Comparison of ENCODE assay signal across 1 cellular context in genomic region chr12:123126294-123127144, GRCh38.
TF ChIP-seq lines count a peak whose summit lies in the region.

No MANE protein-coding gene starts in this region.

TF ChIP-seq in K562, 482 proteins besides CTCF, POLR2A, EP300 and RAD21 (continued from another document):
- TF ChIP-seq ZNF518B (CRISPR knock-in tag; IDR thresholded peaks at IDR 0.05), result no peak
- TF ChIP-seq PYGO2 (tag; IDR thresholded peaks at IDR 0.05), result no peak
- TF ChIP-seq ARID1B (IDR thresholded peaks at IDR 0.05), result peak; percentile 90
- TF ChIP-seq SNAPC5 (CRISPR knock-in tag; IDR thresholded peaks at IDR 0.05), result no peak
- no peak for TF ChIP-seq ZNF280A (IDR thresholded peaks at IDR 0.05; ENCODE audit: low read depth, partially characterized antibody)
- TF ChIP-seq RBM22 (IDR thresholded peaks at IDR 0.05; ENCODE audit: low read depth, low read length, poor library complexity, severe bottlenecking), result no peak
- no peak for TF ChIP-seq ZC3H11A (IDR thresholded peaks at IDR 0.05; ENCODE audit: low read depth, low read length)
- no peak for TF ChIP-seq RBM17 (IDR thresholded peaks at IDR 0.05; ENCODE audit: borderline replicate concordance, low read depth, low read length)
- no peak for TF ChIP-seq IRF9 (tag; IDR thresholded peaks at IDR 0.05)
- no peak for TF ChIP-seq ZBED1 (IDR thresholded peaks at IDR 0.05)
- peak; percentile 99 for TF ChIP-seq ZNF316 (IDR thresholded peaks at IDR 0.05)
- no peak for TF ChIP-seq ELF1 (tag; IDR thresholded peaks at IDR 0.05)
- no peak for TF ChIP-seq OTX1 (CRISPR knock-in tag; IDR thresholded peaks at IDR 0.05)
- TF ChIP-seq CLOCK (CRISPR knock-in tag; IDR thresholded peaks at IDR 0.05; ENCODE audit: borderline replicate concordance), result no peak
- TF ChIP-seq NEUROD1 (IDR thresholded peaks at IDR 0.05; ENCODE audit: borderline replicate concordance, low read depth, low read length, partially characterized antibody), result peak; percentile 50
- TF ChIP-seq ATF4 (CRISPR knock-in tag; IDR thresholded peaks at IDR 0.05), result no peak
- no peak; the same call in 1 of the 2 replicates for TF ChIP-seq SMC3 (conservative IDR thresholded peaks at IDR 0.05; ENCODE audit: insufficient read depth, low read depth, low read length)
- TF ChIP-seq TFE3 (CRISPR knock-in tag; IDR thresholded peaks at IDR 0.05), result no peak
- peak; percentile 78; the same call in 1 of the 2 replicates for TF ChIP-seq LEF1 (IDR thresholded peaks at IDR 0.05)
- TF ChIP-seq ZKSCAN1 (IDR thresholded peaks at IDR 0.05; ENCODE audit: low read depth, low read length), result no peak
- TF ChIP-seq ZC3H4 (CRISPR knock-in tag; IDR thresholded peaks at IDR 0.05; ENCODE audit: borderline replicate concordance), result no peak
- no peak for TF ChIP-seq ZMIZ1 (IDR thresholded peaks at IDR 0.05; ENCODE audit: low read depth in 2 of 2, low read length in 2 of 2)
- TF ChIP-seq SMARCB1 (IDR thresholded peaks at IDR 0.05; ENCODE audit: insufficient read length, low read depth), result no peak
- TF ChIP-seq CHD4 (IDR thresholded peaks at IDR 0.05; ENCODE audit: insufficient read depth, insufficient replicate concordance, low read depth, low read length, poor library complexity, severe bottlenecking), result no peak
- no peak for TF ChIP-seq ZNF717 (CRISPR knock-in tag; IDR thresholded peaks at IDR 0.05)
- no peak for TF ChIP-seq ZBTB9 (CRISPR knock-in tag; IDR thresholded peaks at IDR 0.05)
- no peak for TF ChIP-seq ELF2 (CRISPR knock-in tag; IDR thresholded peaks at IDR 0.05)
- peak; percentile 4; the same call in 1 of the 2 replicates for TF ChIP-seq RAD51 (IDR thresholded peaks at IDR 0.05; ENCODE audit: borderline replicate concordance, low read depth)
- no peak for TF ChIP-seq TAF7 (tag; IDR thresholded peaks at IDR 0.05)
- TF ChIP-seq PTBP1 (IDR thresholded peaks at IDR 0.05; ENCODE audit: low read depth, low read length), result no peak
- TF ChIP-seq ZNF584 (CRISPR knock-in tag; IDR thresholded peaks at IDR 0.05; ENCODE audit: low read depth), result no peak
- peak; percentile 93 for TF ChIP-seq SMARCE1 (IDR thresholded peaks at IDR 0.05)
- TF ChIP-seq TCF7L2 (IDR thresholded peaks at IDR 0.05; ENCODE audit: low read depth, low read length), result no peak
- no peak for TF ChIP-seq SIN3B (IDR thresholded peaks at IDR 0.05; ENCODE audit: low read depth)
- TF ChIP-seq ZBTB17 (CRISPR knock-in tag; IDR thresholded peaks at IDR 0.05), result peak; percentile 63; the same call in 1 of the 2 replicates
- no peak for TF ChIP-seq ETV6 (IDR thresholded peaks at IDR 0.05; ENCODE audit: borderline replicate concordance in 1 of 2, low read depth in 2 of 2, low read length in 1 of 2)
- no peak for TF ChIP-seq ETV6 (CRISPR knock-in tag; IDR thresholded peaks at IDR 0.05; ENCODE audit: borderline replicate concordance)
- no peak for TF ChIP-seq SMAD2 (IDR thresholded peaks at IDR 0.05; ENCODE audit: low read depth, low read length)
- peak; percentile 64; the same call in 1 of the 2 replicates for TF ChIP-seq ZNF644 (tag; IDR thresholded peaks at IDR 0.05; ENCODE audit: low read depth)
- TF ChIP-seq MEIS2 (IDR thresholded peaks at IDR 0.05; ENCODE audit: partially characterized antibody), result peak; percentile 95
- TF ChIP-seq SPI1 (IDR thresholded peaks at IDR 0.05; ENCODE audit: borderline replicate concordance, low read depth, low read length), result no peak
- TF ChIP-seq HCFC1 (IDR thresholded peaks at IDR 0.05; ENCODE audit: low read depth, low read length), result no peak
- no peak for TF ChIP-seq HDGF (IDR thresholded peaks at IDR 0.05)
- no peak for TF ChIP-seq ZNF740 (CRISPR knock-in tag; IDR thresholded peaks at IDR 0.05)
- no peak for TF ChIP-seq ZNF740 (tag; IDR thresholded peaks at IDR 0.05)
- TF ChIP-seq ZNF253 (CRISPR knock-in tag; conservative IDR thresholded peaks at IDR 0.05), result no peak
- no peak for TF ChIP-seq POLR2B (IDR thresholded peaks at IDR 0.05; ENCODE audit: low read depth, partially characterized antibody)
- TF ChIP-seq RBFOX2 (IDR thresholded peaks at IDR 0.05; ENCODE audit: low read depth, low read length), result no peak
